ENCODE assay signal across 20 cellular contexts in the genomic region with DNA sequence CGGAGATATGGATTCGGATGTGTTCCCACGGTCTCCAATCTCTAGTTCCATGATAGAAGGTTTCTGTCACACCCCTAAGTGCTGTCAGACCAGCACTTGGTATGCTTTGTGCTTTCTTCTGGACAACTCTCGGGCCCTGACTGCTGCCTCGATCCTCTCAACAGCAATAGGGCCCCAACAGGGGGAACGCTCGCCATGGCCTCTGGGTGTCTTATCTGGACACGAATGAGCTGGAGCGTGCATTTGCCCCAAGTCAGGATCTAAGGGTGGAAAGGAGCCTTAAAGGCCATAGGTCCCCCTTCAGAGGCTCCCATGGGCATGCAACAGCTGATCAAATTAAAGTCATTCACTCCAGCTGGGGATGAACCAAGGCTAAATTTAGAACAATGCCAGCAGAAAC.
DNase-seq lines count a peak whose midpoint lies in the region; ATAC-seq and TF ChIP-seq lines count a peak whose summit lies in the region.
"Had no signal": no experiment of that assay in that cellular context is flagged by ENCODE, and none has a peak within 500 bp of the region (broad histone marks: within the 10 kb centered on the region; RNA-seq: fewer than 3 reads in every experiment).

No MANE protein-coding gene starts in this region.

- no peaks in the 10 kb centered on the region for H3K27me3 ChIP-seq in heart left ventricle
- H3K27me3 ChIP-seq: SJSA1 had no signal

- TF ChIP-seq CTCF in heart left ventricle (IDR thresholded peaks at IDR 0.05) = no peak

- H3K4me3 ChIP-seq in heart left ventricle = no peak overlapping the region
- H3K4me3 ChIP-seq: GM23248, SJSA1 had no signal

- peak overlapping the region in 7 of 12 donors; percentile 20 to 54 (median 41) for H3K27ac ChIP-seq in heart left ventricle
- H3K27ac ChIP-seq: GM23248, HL-60, KMS-11, SJSA1 had no signal

- H3K9me3 ChIP-seq in heart left ventricle = no peaks in the 10 kb centered on the region
- H3K9me3 ChIP-seq: SJSA1 had no signal

- no peak for DNase-seq in heart left ventricle
- no peak for DNase-seq in Right ventricle myocardium superior
- peak; percentile 14 for DNase-seq in globus pallidus (ENCODE audit: low spot score)
- peak; percentile 29 for DNase-seq in pons (ENCODE audit: low spot score)
- DNase-seq in DMS 273 (lab: John Stamatoyannopoulos, UW; ENCODE audit: unreplicated experiment) = no peak
- DNase-seq: DMS53; GM23248; H9; MM.1S; NCI-H2029 treated with DMSO at 0.1 percent for 48 hours; NCI-H446 treated with DMSO at 0.1 percent for 48 hours; NCI-H526; NCI-H82; NK-92 treated with Interleukin-12 subunit alpha and Interleukin-12 subunit beta, amount 100 ng/mL, for 24 hours; PC-3 had no signal

- peaks cover 0 to 66% (median 46%) of the 10 kb centered on the region in 9 donors for H3K36me3 ChIP-seq in heart left ventricle

- intact Hi-C loops in heart left ventricle (cut with DNase I) (no loop called here), Right ventricle myocardium superior (cut with DNase I) (no loop called here)

- 45 to 59% (median 51%) methylated on average over 9 of the region's 9 CpGs for WGBS in heart left ventricle, 4 donors

- ATAC-seq in heart left ventricle (no peak), Right ventricle myocardium superior (ENCODE audit: poor library complexity) (no peak), HG02884 (IDR thresholded peaks at IDR 0.05; ENCODE audit: unreplicated experiment) (no peak), GM21825 (IDR thresholded peaks at IDR 0.05; ENCODE audit: unreplicated experiment) (no peak)
- ATAC-seq: PC-3 had no signal

- peaks cover 0 to 17% (median 10%) of the 10 kb centered on the region in 12 donors for H3K4me1 ChIP-seq in heart left ventricle
- H3K4me1 ChIP-seq: SJSA1 had no signal

- no peak for TF ChIP-seq POLR2A in heart left ventricle (IDR thresholded peaks at IDR 0.05)

Comparison
In these comparisons a context has a peak if more than half of its experiments do, and no peak if none do; other contexts are left out.
1. DNase-seq: peak in globus pallidus (single experiment) and pons (single experiment); none in heart left ventricle (0 of 5), Right ventricle myocardium superior (single experiment) and DMS 273 (single experiment).